In the genomic region with DNA sequence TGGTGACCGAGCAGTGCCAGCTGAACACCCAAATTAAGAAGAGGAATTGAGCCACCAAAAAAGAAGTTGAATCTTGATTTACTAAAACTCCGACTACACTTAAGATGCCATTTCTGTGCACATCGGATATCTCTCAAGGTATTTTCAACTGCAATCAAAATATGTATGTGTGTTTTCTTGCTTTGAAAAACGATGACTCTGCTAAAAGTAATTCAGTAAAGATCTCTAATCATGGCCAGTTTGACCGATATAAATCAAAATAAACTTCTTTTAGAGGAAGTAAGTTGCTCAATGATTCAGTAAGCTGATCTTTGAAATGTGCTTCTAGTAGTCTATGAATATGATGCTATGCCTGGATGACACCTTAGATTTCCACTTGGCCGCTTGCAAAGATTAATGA, we compare ENCODE assay signal across 20 cellular contexts.
A peak's percentile ranks its signal among the peaks of the same experiment; 100 is the strongest.
DNase-seq lines count a peak whose midpoint lies in the region; ATAC-seq, FAIRE-seq and TF ChIP-seq lines count a peak whose summit lies in the region.
"Had no signal": no experiment of that assay in that cellular context is flagged by ENCODE, and none has a peak within 500 bp of the region (broad histone marks: within the 10 kb centered on the region; RNA-seq: fewer than 3 reads in every experiment).

No MANE protein-coding gene starts in this region.

- DNase-seq in HepG2 (ENCODE audit: low spot score) (no peak), right lobe of liver (no peak), K562 (ENCODE audit: extremely low read depth in 1 of 4, low spot score in 3 of 4) (no peak), hypothalamus (lab: John Stamatoyannopoulos, UW) (no peak), AG08396 (ENCODE audit: low spot score) (no peak)
- DNase-seq: ACHN; AML-193; Caco-2; Calu3; CD4-positive, alpha-beta T cell; CD8-positive, alpha-beta T cell; DMS79 treated with DMSO at 0.1 percent for 48 hours; GDM1 had no signal

- CTCF ChIA-PET in HepG2 (lab: Yijun Ruan, JAX; ENCODE audit: low intra/inter-chr PET ratio, low total read pairs) (no interaction called here), K562 (lab: Yijun Ruan, JAX; ENCODE audit: low intra/inter-chr PET ratio) (no interaction called here)

- TF ChIP-seq CTCF in HepG2 (CRISPR knock-in tag; IDR thresholded peaks at IDR 0.05): no peak
- no peak for TF ChIP-seq CTCF in right lobe of liver (IDR thresholded peaks at IDR 0.05)
- no peak for TF ChIP-seq CTCF in K562 (IDR thresholded peaks at IDR 0.05 in 2 of 3, conservative IDR thresholded peaks at IDR 0.05 in 1 of 3; ENCODE audit: insufficient read depth in 2 of 3, low read depth in 1 of 3, low read length in 3 of 3)

- H3K36me3 ChIP-seq in HepG2 (replicated peaks in 1 of 2; ENCODE audit: control insufficient read depth in 1 of 2, insufficient read depth in 2 of 2, low read length in 2 of 2): no peaks in the 10 kb centered on the region
- no peaks in the 10 kb centered on the region for H3K36me3 ChIP-seq in right lobe of liver
- H3K36me3 ChIP-seq in K562 (ENCODE audit: control insufficient read depth, insufficient read depth, low read length): no peaks in the 10 kb centered on the region
- H3K36me3 ChIP-seq: BLaER1 treated with 17β-estradiol and CSF1 and Interleukin-3, amounts not matched to agents 10 nM and 100 nM had no signal

- no peaks in the 10 kb centered on the region for H3K9me1 ChIP-seq in K562 (ENCODE audit: control insufficient read depth, insufficient read depth, low read length)

- no peak for TF ChIP-seq RAD21 in HepG2 (CRISPR knock-in tag; IDR thresholded peaks at IDR 0.05)
- no peak for TF ChIP-seq RAD21 in K562 (CRISPR knock-in tag; conservative IDR thresholded peaks at IDR 0.05 in 1 of 2, IDR thresholded peaks at IDR 0.05 in 1 of 2)

- no TSS peak for BruUV-seq in HepG2 (replicated peaks; lab: Mats Ljungman, UMichigan)
- BruUV-seq in K562 (replicated peaks; lab: Mats Ljungman, UMichigan): no TSS peak

- H3K4me3 ChIP-seq in HepG2 (replicated peaks in 1 of 3; ENCODE audit: insufficient read depth in 1 of 3, low read depth in 2 of 3, low read length in 3 of 3) (no peak overlapping the region), right lobe of liver (no peak overlapping the region), K562 (no peak overlapping the region)
- H3K4me3 ChIP-seq: BLaER1 treated with 17β-estradiol and CSF1 and Interleukin-3, amounts not matched to agents 10 nM and 100 nM; GM12878 had no signal

- POLR2A ChIA-PET in HepG2 (lab: Yijun Ruan, JAX): no interaction called here
- POLR2A ChIA-PET in K562 (lab: Yijun Ruan, JAX): no interaction called here

- H3K27ac ChIP-seq in HepG2 (ENCODE audit: extremely low read length, insufficient read depth, low read length) (no peak overlapping the region), right lobe of liver (no peak overlapping the region), K562 (ENCODE audit: extremely low read depth, low read depth, low read length) (no peak overlapping the region)
- H3K27ac ChIP-seq: 22Rv1; BLaER1 treated with 17β-estradiol and CSF1 and Interleukin-3, amounts not matched to agents 10 nM and 100 nM; C4-2B had no signal

- H3K27me3 ChIP-seq in HepG2 (ENCODE audit: control insufficient read depth in 1 of 2, insufficient read depth in 2 of 2, low read length in 2 of 2) (no peaks in the 10 kb centered on the region), right lobe of liver (no peaks in the 10 kb centered on the region), K562 (ENCODE audit: control insufficient read depth in 2 of 2, insufficient read depth in 2 of 2, low read length in 2 of 2) (no peaks in the 10 kb centered on the region)
- H3K27me3 ChIP-seq: BLaER1 treated with 17β-estradiol and CSF1 and Interleukin-3, amounts not matched to agents 10 nM and 100 nM had no signal

- H3K9me3 ChIP-seq in HepG2 (ENCODE audit: low read length) (peaks cover 75% of the 10 kb centered on the region), right lobe of liver (no peaks in the 10 kb centered on the region), K562 (replicated peaks; ENCODE audit: control insufficient read depth, insufficient read depth, low read depth, low read length) (no peaks in the 10 kb centered on the region)
- H3K9me3 ChIP-seq: BLaER1 treated with 17β-estradiol and CSF1 and Interleukin-3, amounts not matched to agents 10 nM and 100 nM; Caco-2 had no signal

- H3K4me2 ChIP-seq in HepG2 (ENCODE audit: low read depth, low read length) (no peak overlapping the region), K562 (ENCODE audit: insufficient read depth, low read length) (no peak overlapping the region)
- H3K4me2 ChIP-seq: BLaER1 treated with 17β-estradiol and CSF1 and Interleukin-3, amounts not matched to agents 10 nM and 100 nM had no signal

- no peaks in the 10 kb centered on the region for H3K79me2 ChIP-seq in HepG2 (ENCODE audit: insufficient read depth, low read length)
- no peaks in the 10 kb centered on the region for H3K79me2 ChIP-seq in K562 (ENCODE audit: control insufficient read depth, insufficient read depth, low read length)

- no peak overlapping the region for H3K9ac ChIP-seq in HepG2 (ENCODE audit: insufficient read depth, low read depth, low read length)
- H3K9ac ChIP-seq in K562 (ENCODE audit: insufficient read depth in 1 of 2, low read depth in 2 of 2, low read length in 2 of 2): no peak overlapping the region
- H3K9ac ChIP-seq: BLaER1 treated with 17β-estradiol and CSF1 and Interleukin-3, amounts not matched to agents 10 nM and 100 nM had no signal

- H3K4me1 ChIP-seq in HepG2 (ENCODE audit: insufficient read depth, low read length) (no peaks in the 10 kb centered on the region), right lobe of liver (no peaks in the 10 kb centered on the region), K562 (replicated peaks in 1 of 2; ENCODE audit: control insufficient read depth in 2 of 2, insufficient read depth in 2 of 2, low read length in 2 of 2) (no peaks in the 10 kb centered on the region)
- H3K4me1 ChIP-seq: BLaER1 treated with 17β-estradiol and CSF1 and Interleukin-3, amounts not matched to agents 10 nM and 100 nM; Caco-2 had no signal

- no peak for TF ChIP-seq EP300 in HepG2 (IDR thresholded peaks at IDR 0.05; ENCODE audit: low read depth in 2 of 2, low read length in 2 of 2)
- no peak for TF ChIP-seq EP300 in HepG2 (CRISPR knock-in tag; IDR thresholded peaks at IDR 0.05; ENCODE audit: borderline replicate concordance)
- TF ChIP-seq EP300 in K562 (IDR thresholded peaks at IDR 0.05; ENCODE audit: low read length): no peak

- intact Hi-C loops in HepG2 (cut with micrococcal nuclease; ENCODE audit: unreplicated experiment) (no loop called here), right lobe of liver (cut with DNase I) (no loop called here), K562 (cut with micrococcal nuclease) (no loop called here)

- H4K20me1 ChIP-seq in HepG2 (ENCODE audit: insufficient read depth, low read length) (no peaks in the 10 kb centered on the region), K562 (replicated peaks; ENCODE audit: control insufficient read depth, insufficient read depth, low read length) (no peaks in the 10 kb centered on the region)
- H4K20me1 ChIP-seq: BLaER1 treated with 17β-estradiol and CSF1 and Interleukin-3, amounts not matched to agents 10 nM and 100 nM had no signal

- no peak overlapping the region for H2AFZ ChIP-seq in HepG2 (ENCODE audit: low read length)
- no peak overlapping the region for H2AFZ ChIP-seq in K562 (ENCODE audit: low read depth, low read length)

- TF ChIP-seq POLR2A in HepG2 (IDR thresholded peaks at IDR 0.05; ENCODE audit: insufficient read depth in 1 of 2, low read depth in 2 of 2, low read length in 2 of 2): no peak
- no peak for TF ChIP-seq POLR2A in right lobe of liver (IDR thresholded peaks at IDR 0.05)
- TF ChIP-seq POLR2A in K562 (conservative IDR thresholded peaks at IDR 0.05): no peak

- ATAC-seq in HepG2 (no peak), right lobe of liver (no peak), K562 (no peak)
- ATAC-seq: CD8-positive, alpha-beta T cell; GM12878 had no signal

- FAIRE-seq in HepG2 (lab: Jason Lieb, UNC) (no peak), K562 (lab: Jason Lieb, UNC) (no peak)
- FAIRE-seq: D721Med, GM12878, GM12892, GM18507 had no signal

- in situ Hi-C loops in HepG2 (cut with HindIII; ENCODE audit: extremely low pct_ligation_motif_present, low pct_unique_long_range_greater_than_20kb): no loop called here
- in situ Hi-C loops in K562 (cut with MboI): no loop called here

- WGBS in HepG2 (ENCODE audit: low lambda C conversion rate): 38% methylated on average over 6 of the region's 6 CpGs
- 51% methylated on average over 6 of the region's 6 CpGs for WGBS in right lobe of liver (ENCODE audit: insufficient coverage, low coverage, low lambda C conversion rate, missing lambda C conversion rate)
- WGBS in K562 (ENCODE audit: insufficient coverage, low coverage, missing lambda C conversion rate): 0% methylated on average over 6 of the region's 6 CpGs

TF ChIP-seq in HepG2, 621 proteins besides CTCF, POLR2A, EP300 and RAD21:
- TF ChIP-seq MAFF (IDR thresholded peaks at IDR 0.05; ENCODE audit: low read depth, low read length): peak; percentile 82
- no peak for TF ChIP-seq NFYB (CRISPR knock-in tag; IDR thresholded peaks at IDR 0.05)
- peak; percentile 66 to 83 for TF ChIP-seq MAFK (conservative IDR thresholded peaks at IDR 0.05 in 1 of 2, IDR thresholded peaks at IDR 0.05 in 1 of 2; ENCODE audit: low read length in 2 of 2)

TF ChIP-seq in K562, 482 proteins besides CTCF, POLR2A, EP300 and RAD21 (continues in another document):
- peak; percentile 51 for TF ChIP-seq MAFF (IDR thresholded peaks at IDR 0.05; ENCODE audit: low read length)
- peak; percentile 42; the same call in 1 of the 2 replicates for TF ChIP-seq C11orf30 (IDR thresholded peaks at IDR 0.05; ENCODE audit: low read depth)
- no peak for TF ChIP-seq MITF (IDR thresholded peaks at IDR 0.05)
- no peak for TF ChIP-seq PREB (CRISPR knock-in tag; IDR thresholded peaks at IDR 0.05)
- TF ChIP-seq ZNF316 (IDR thresholded peaks at IDR 0.05): peak; percentile 79

Comparison
In these comparisons a context has a peak if more than half of its experiments do, and no peak if none do; other contexts are left out.
1. Of the 241 proteins assayed by ChIP-seq in both HepG2 and K562: peak only in HepG2: none; only in K562: MAFG; in both: MAFF and MAFK; in neither: 238.